ENCODE assay signal across 35 cellular contexts in genomic region chr4:30671926-30672325, GRCh38. TPM values are rescaled to one million over a fixed set of nuclear protein-coding genes. Genes with fewer than 3 reads are reported as not detected.
"Had no signal": no experiment of that assay in that cellular context is flagged by ENCODE, and none has a peak within 500 bp of the region (broad histone marks: within the 10 kb centered on the region; RNA-seq: fewer than 3 reads in every experiment).

No MANE protein-coding gene starts in this region.

- H3K27ac ChIP-seq: adrenal gland, body of pancreas, brain microvascular endothelial cell, breast epithelium, VCaP had no signal

- H3K27ac Mint-ChIP-seq: activated B cell treated with CpG ODN at 0.5 μM for 24 hours; activated CD4-positive, alpha-beta memory T cell treated with anti-CD3 and anti-CD28 coated beads for 36 hours; activated CD4-positive, alpha-beta T cell treated with anti-CD3 and anti-CD28 coated beads, Interleukin-2, amount 10 ng/mL, durations not matched to agents 24 days and 14 days; activated CD8-positive, alpha-beta T cell treated with anti-CD3 and anti-CD28 coated beads for 36 hours; activated naive CD4-positive, alpha-beta T cell treated with anti-CD3 and anti-CD28 coated beads, Interleukin-2, amount 10 ng/mL, durations not matched to agents 7 days and 5 days; activated naive CD4-positive, alpha-beta T cell treated with anti-CD3 and anti-CD28 coated beads, Interleukin-2, amount 50 U/mL, for 24 hours; activated naive CD8-positive, alpha-beta T cell; activated naive CD8-positive, alpha-beta T cell treated with anti-CD3 and anti-CD28 coated beads, Interleukin-2, amount 10 ng/mL, durations not matched to agents 7 days and 5 days; activated T-cell treated with anti-CD3 and anti-CD28 coated beads, Interleukin-2, amount 50 U/mL, for 72 hours; activated T-helper 1 cell treated with anti-CD3 and anti-CD28 coated beads, Interleukin-12 subunit alpha, Interleukin-12 subunit beta, Interleukin-2, Interleukin-4 antibody, amounts not matched to agents 30 ng/mL and 10 ng/mL and 1 ng/mL, durations not matched to agents 14 hours and 24 hours and 36 hours; activated T-helper 17 cell treated with anti-CD3 and anti-CD28 coated beads, Interleukin-2, amount 50 U/mL, for 72 hours; T-helper 1 cell treated with Interleukin-12 subunit alpha and Interleukin-12 subunit beta and Interleukin-4 antibody, amounts not matched to agents 30 μg/mL and 1 μg/mL, for 36 hours; T-helper 2 cell treated with Interferon-gamma antibody and Interleukin-4, amounts not matched to agents 5 μg/mL and 100 μg/mL, for 36 hours had no signal

- H3K27me3 ChIP-seq: adrenal gland, body of pancreas, brain microvascular endothelial cell, breast epithelium had no signal

- H3K36me3 Mint-ChIP-seq: activated CD4-positive, alpha-beta memory T cell treated with anti-CD3 and anti-CD28 coated beads for 36 hours; activated naive CD4-positive, alpha-beta T cell treated with anti-CD3 and anti-CD28 coated beads, Interleukin-2, amount 10 ng/mL, durations not matched to agents 7 days and 5 days; activated naive CD4-positive, alpha-beta T cell treated with anti-CD3 and anti-CD28 coated beads, Interleukin-2, amount 50 U/mL, for 24 hours; activated naive CD8-positive, alpha-beta T cell; activated naive CD8-positive, alpha-beta T cell treated with anti-CD3 and anti-CD28 coated beads, Interleukin-2, amount 10 ng/mL, durations not matched to agents 7 days and 5 days had no signal

- H3K4me3 Mint-ChIP-seq: activated B cell treated with CpG ODN at 0.5 μM for 24 hours; activated CD4-positive, alpha-beta memory T cell treated with anti-CD3 and anti-CD28 coated beads for 36 hours; activated CD4-positive, alpha-beta T cell treated with anti-CD3 and anti-CD28 coated beads, Interleukin-2, amount 10 ng/mL, durations not matched to agents 24 days and 14 days; activated CD8-positive, alpha-beta T cell treated with anti-CD3 and anti-CD28 coated beads for 36 hours; activated naive CD4-positive, alpha-beta T cell treated with anti-CD3 and anti-CD28 coated beads, Interleukin-2, amount 10 ng/mL, durations not matched to agents 7 days and 5 days; activated naive CD4-positive, alpha-beta T cell treated with anti-CD3 and anti-CD28 coated beads, Interleukin-2, amount 50 U/mL, for 24 hours; activated naive CD8-positive, alpha-beta T cell; activated naive CD8-positive, alpha-beta T cell treated with anti-CD3 and anti-CD28 coated beads, Interleukin-2, amount 10 ng/mL, durations not matched to agents 7 days and 5 days; activated T-cell treated with anti-CD3 and anti-CD28 coated beads, Interleukin-2, amount 50 U/mL, for 4 hours; activated T-cell treated with anti-CD3 and anti-CD28 coated beads, Interleukin-2, amount 50 U/mL, for 72 hours; activated T-helper 1 cell treated with anti-CD3 and anti-CD28 coated beads, Interleukin-12 subunit alpha, Interleukin-12 subunit beta, Interleukin-2, Interleukin-4 antibody, amounts not matched to agents 30 ng/mL and 10 ng/mL and 1 ng/mL, durations not matched to agents 14 hours and 24 hours and 36 hours; activated T-helper 17 cell treated with anti-CD3 and anti-CD28 coated beads, Interleukin-2, amount 50 U/mL, for 72 hours; T-helper 1 cell treated with Interleukin-12 subunit alpha and Interleukin-12 subunit beta and Interleukin-4 antibody, amounts not matched to agents 30 μg/mL and 1 μg/mL, for 36 hours; T-helper 2 cell treated with Interferon-gamma antibody and Interleukin-4, amounts not matched to agents 5 μg/mL and 100 μg/mL, for 36 hours had no signal

- H3K4me1 Mint-ChIP-seq: activated B cell treated with CpG ODN at 0.5 μM for 24 hours; activated CD4-positive, alpha-beta T cell treated with anti-CD3 and anti-CD28 coated beads, Interleukin-2, amount 10 ng/mL, durations not matched to agents 24 days and 14 days; activated naive CD4-positive, alpha-beta T cell treated with anti-CD3 and anti-CD28 coated beads, Interleukin-2, amount 10 ng/mL, durations not matched to agents 7 days and 5 days; activated naive CD4-positive, alpha-beta T cell treated with anti-CD3 and anti-CD28 coated beads, Interleukin-2, amount 50 U/mL, for 24 hours; activated naive CD8-positive, alpha-beta T cell treated with anti-CD3 and anti-CD28 coated beads, Interleukin-2, amount 10 ng/mL, durations not matched to agents 7 days and 5 days; activated T-helper 17 cell treated with anti-CD3 and anti-CD28 coated beads, Interleukin-2, amount 50 U/mL, for 72 hours had no signal

- H3K4me3 ChIP-seq: adrenal gland, body of pancreas, breast epithelium had no signal

- H3K36me3 ChIP-seq: adrenal gland, brain microvascular endothelial cell, breast epithelium had no signal

- H3K9me3 Mint-ChIP-seq: activated CD8-positive, alpha-beta T cell treated with anti-CD3 and anti-CD28 coated beads for 36 hours; activated naive CD8-positive, alpha-beta T cell treated with anti-CD3 and anti-CD28 coated beads, Interleukin-2, amount 10 ng/mL, durations not matched to agents 7 days and 5 days; activated T-helper 1 cell treated with anti-CD3 and anti-CD28 coated beads, Interleukin-12 subunit alpha, Interleukin-12 subunit beta, Interleukin-2, Interleukin-4 antibody, amounts not matched to agents 30 ng/mL and 10 ng/mL and 1 ng/mL, durations not matched to agents 14 hours and 24 hours and 36 hours; T-helper 1 cell treated with Interleukin-12 subunit alpha and Interleukin-12 subunit beta and Interleukin-4 antibody, amounts not matched to agents 30 μg/mL and 1 μg/mL, for 36 hours had no signal

- H3K4me1 ChIP-seq: adrenal gland, body of pancreas, breast epithelium had no signal

- ATAC-seq: activated CD8-positive, alpha-beta T cell treated with anti-CD3 and anti-CD28 coated beads for 36 hours; activated T-cell treated with anti-CD3 and anti-CD28 coated beads, Interleukin-2, amount 50 U/mL, for 4 hours; activated T-cell treated with anti-CD3 and anti-CD28 coated beads, Interleukin-2, amount 50 U/mL, for 72 hours; activated T-helper 17 cell treated with anti-CD3 and anti-CD28 coated beads, Interleukin-2, amount 50 U/mL, for 72 hours; body of pancreas had no signal

- H3K27me3 Mint-ChIP-seq: activated B cell treated with CpG ODN at 0.5 μM for 24 hours; activated CD4-positive, alpha-beta memory T cell treated with anti-CD3 and anti-CD28 coated beads for 36 hours; activated CD4-positive, alpha-beta T cell treated with anti-CD3 and anti-CD28 coated beads, Interleukin-2, amount 10 ng/mL, durations not matched to agents 24 days and 14 days; activated CD8-positive, alpha-beta T cell treated with anti-CD3 and anti-CD28 coated beads for 36 hours; activated naive CD4-positive, alpha-beta T cell treated with anti-CD3 and anti-CD28 coated beads, Interleukin-2, amount 10 ng/mL, durations not matched to agents 7 days and 5 days; activated naive CD4-positive, alpha-beta T cell treated with anti-CD3 and anti-CD28 coated beads, Interleukin-2, amount 50 U/mL, for 24 hours; activated naive CD8-positive, alpha-beta T cell; activated naive CD8-positive, alpha-beta T cell treated with anti-CD3 and anti-CD28 coated beads, Interleukin-2, amount 10 ng/mL, durations not matched to agents 7 days and 5 days; activated T-helper 17 cell treated with anti-CD3 and anti-CD28 coated beads, Interleukin-2, amount 50 U/mL, for 72 hours had no signal

- H3K9me3 ChIP-seq: adrenal gland, body of pancreas, breast epithelium had no signal

- DNase-seq: activated B cell treated with CpG ODN at 0.5 μM for 24 hours; activated CD4-positive, alpha-beta memory T cell treated with anti-CD3 and anti-CD28 coated beads for 36 hours; activated CD4-positive, alpha-beta T cell treated with anti-CD3 and anti-CD28 coated beads for 4 hours; activated CD4-positive, alpha-beta T cell treated with anti-CD3 and anti-CD28 coated beads, Interleukin-2, amount 10 ng/mL, durations not matched to agents 24 days and 14 days; activated CD4-positive, alpha-beta T cell treated with anti-CD3 and anti-CD28 coated beads, Interleukin-2, amount 50 U/mL, for 1 hour; activated CD4-positive, alpha-beta T cell treated with anti-CD3 and anti-CD28 coated beads, Interleukin-2, amount 50 U/mL, for 4 hours; activated CD4-positive, CD25-positive, alpha-beta regulatory T cell treated with anti-CD3 and anti-CD28 coated beads, Interleukin-2, amount 50 U/mL, for 72 hours; activated CD8-positive, alpha-beta memory T cell treated with anti-CD3 and anti-CD28 coated beads, Interleukin-2, amount 50 U/mL, for 4 hours; activated CD8-positive, alpha-beta T cell treated with anti-CD3 and anti-CD28 coated beads for 36 hours; activated effector memory CD4-positive, alpha-beta T cell treated with anti-CD3 and anti-CD28 coated beads, Interleukin-2, amount 50 U/mL, for 16 hours; activated naive CD4-positive, alpha-beta T cell treated with anti-CD3 and anti-CD28 coated beads, Interleukin-2, amount 10 ng/mL, durations not matched to agents 7 days and 5 days; activated naive CD4-positive, alpha-beta T cell treated with Interleukin-2 at 50 U/mL for 16 hours; activated naive CD8-positive, alpha-beta T cell treated with anti-CD3 and anti-CD28 coated beads, Interleukin-2, amount 10 ng/mL, durations not matched to agents 7 days and 5 days; activated T-cell treated with anti-CD3 and anti-CD28 coated beads for 4 hours; activated T-cell treated with anti-CD3 and anti-CD28 coated beads, Interleukin-2, amount 50 U/mL, for 1 hour; activated T-cell treated with anti-CD3 and anti-CD28 coated beads, Interleukin-2, amount 50 U/mL, for 4 hours; activated T-cell treated with anti-CD3 and anti-CD28 coated beads, Interleukin-2, amount 50 U/mL, for 72 hours; adrenal gland; amniotic stem cell; aorta; body of pancreas; brain microvascular endothelial cell; central memory CD4-positive, alpha-beta T cell; T-helper 1 cell; T-helper 2 cell; T-helper 9 cell had no signal

RNA-seq across cellular contexts. Expression of gene PCDH7, which starts 48.2 kb away (rescaled TPM):
- total RNA-seq: activated B cell treated with CpG ODN at 0.5 μM for 24 hours; activated CD4-positive, alpha-beta memory T cell treated with anti-CD3 and anti-CD28 coated beads for 36 hours; activated CD4-positive, alpha-beta T cell treated with anti-CD3 and anti-CD28 coated beads, Interleukin-2, amount 10 ng/mL, durations not matched to agents 24 days and 14 days; activated CD8-positive, alpha-beta memory T cell treated with anti-CD3 and anti-CD28 coated beads for 36 hours; activated CD8-positive, alpha-beta T cell treated with anti-CD3 and anti-CD28 coated beads for 36 hours; activated naive CD8-positive, alpha-beta T cell treated with anti-CD3 and anti-CD28 coated beads, Interleukin-2, amount 10 ng/mL, durations not matched to agents 7 days and 5 days; activated T-cell treated with anti-CD3 and anti-CD28 coated beads, Interleukin-2, amount 50 U/mL, for 72 hours; activated T-helper 1 cell treated with anti-CD3 and anti-CD28 coated beads, Interleukin-12 subunit alpha, Interleukin-12 subunit beta, Interleukin-2, Interleukin-4 antibody, amounts not matched to agents 30 ng/mL and 10 ng/mL and 1 ng/mL, durations not matched to agents 14 hours and 24 hours and 36 hours; activated T-helper 17 cell treated with anti-CD3 and anti-CD28 coated beads, Interleukin-2, amount 50 U/mL, for 72 hours had no signal
